Comparison of ENCODE assay signal across 2 cellular contexts in the genomic region with DNA sequence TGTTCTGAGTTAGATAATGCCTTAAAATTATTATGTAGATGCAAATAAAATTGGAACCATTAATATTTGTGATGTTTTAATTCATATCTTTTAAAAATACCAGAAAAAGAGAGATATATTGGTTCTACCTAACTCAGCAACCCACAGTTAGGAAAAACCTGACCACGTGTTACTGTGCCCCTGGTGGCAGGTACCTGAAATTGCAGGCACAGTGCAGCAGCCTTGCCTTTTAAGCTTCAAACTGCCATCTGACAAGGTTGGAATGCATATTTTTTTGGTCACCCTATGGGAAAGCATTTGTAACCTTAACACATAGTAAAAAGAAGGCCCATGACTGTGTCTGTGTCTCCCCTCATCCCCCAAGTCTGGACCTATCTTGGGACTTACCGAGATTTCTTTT.
TF ChIP-seq lines count a peak whose summit lies in the region.

No MANE protein-coding gene starts in this region.

TF ChIP-seq in SK-N-SH, 30 proteins besides CTCF, POLR2A, EP300 and RAD21 (continued from another document):
- TF ChIP-seq, protein P1, sequence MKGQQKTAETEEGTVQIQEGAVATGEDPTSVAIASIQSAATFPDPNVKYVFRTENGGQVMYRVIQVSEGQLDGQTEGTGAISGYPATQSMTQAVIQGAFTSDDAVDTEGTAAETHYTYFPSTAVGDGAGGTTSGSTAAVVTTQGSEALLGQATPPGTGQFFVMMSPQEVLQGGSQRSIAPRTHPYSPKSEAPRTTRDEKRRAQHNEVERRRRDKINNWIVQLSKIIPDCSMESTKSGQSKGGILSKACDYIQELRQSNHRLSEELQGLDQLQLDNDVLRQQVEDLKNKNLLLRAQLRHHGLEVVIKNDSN (IDR thresholded peaks at IDR 0.05; ENCODE audit: borderline replicate concordance, low read depth) = no peak
- TF ChIP-seq NRF1 (IDR thresholded peaks at IDR 0.05; ENCODE audit: low read depth, low read length) = no peak
- TF ChIP-seq RXRA (IDR thresholded peaks at IDR 0.05; ENCODE audit: borderline replicate concordance, low read depth) = no peak
- TF ChIP-seq FOXJ3 (CRISPR knock-in tag; IDR thresholded peaks at IDR 0.05) = no peak
- TF ChIP-seq, protein P2, sequence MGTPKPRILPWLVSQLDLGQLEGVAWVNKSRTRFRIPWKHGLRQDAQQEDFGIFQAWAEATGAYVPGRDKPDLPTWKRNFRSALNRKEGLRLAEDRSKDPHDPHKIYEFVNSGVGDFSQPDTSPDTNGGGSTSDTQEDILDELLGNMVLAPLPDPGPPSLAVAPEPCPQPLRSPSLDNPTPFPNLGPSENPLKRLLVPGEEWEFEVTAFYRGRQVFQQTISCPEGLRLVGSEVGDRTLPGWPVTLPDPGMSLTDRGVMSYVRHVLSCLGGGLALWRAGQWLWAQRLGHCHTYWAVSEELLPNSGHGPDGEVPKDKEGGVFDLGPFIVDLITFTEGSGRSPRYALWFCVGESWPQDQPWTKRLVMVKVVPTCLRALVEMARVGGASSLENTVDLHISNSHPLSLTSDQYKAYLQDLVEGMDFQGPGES (IDR thresholded peaks at IDR 0.05; ENCODE audit: low read depth, low read length) = no peak
- no peak for TF ChIP-seq YY1 (IDR thresholded peaks at IDR 0.05; ENCODE audit: low read depth)
- no peak for TF ChIP-seq TEAD4 (IDR thresholded peaks at IDR 0.05; ENCODE audit: borderline replicate concordance, insufficient read depth)
- no peak for TF ChIP-seq MXI1 (IDR thresholded peaks at IDR 0.05; ENCODE audit: low read depth, low read length)
- TF ChIP-seq, protein P3, sequence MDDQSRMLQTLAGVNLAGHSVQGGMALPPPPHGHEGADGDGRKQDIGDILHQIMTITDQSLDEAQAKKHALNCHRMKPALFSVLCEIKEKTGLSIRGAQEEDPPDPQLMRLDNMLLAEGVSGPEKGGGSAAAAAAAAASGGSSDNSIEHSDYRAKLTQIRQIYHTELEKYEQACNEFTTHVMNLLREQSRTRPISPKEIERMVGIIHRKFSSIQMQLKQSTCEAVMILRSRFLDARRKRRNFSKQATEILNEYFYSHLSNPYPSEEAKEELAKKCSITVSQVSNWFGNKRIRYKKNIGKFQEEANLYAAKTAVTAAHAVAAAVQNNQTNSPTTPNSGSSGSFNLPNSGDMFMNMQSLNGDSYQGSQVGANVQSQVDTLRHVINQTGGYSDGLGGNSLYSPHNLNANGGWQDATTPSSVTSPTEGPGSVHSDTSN (IDR thresholded peaks at IDR 0.05) = no peak
- TF ChIP-seq, protein P4, sequence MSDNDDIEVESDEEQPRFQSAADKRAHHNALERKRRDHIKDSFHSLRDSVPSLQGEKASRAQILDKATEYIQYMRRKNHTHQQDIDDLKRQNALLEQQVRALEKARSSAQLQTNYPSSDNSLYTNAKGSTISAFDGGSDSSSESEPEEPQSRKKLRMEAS (IDR thresholded peaks at IDR 0.05; ENCODE audit: low read depth) = no peak
TF ChIP-seq in SK-N-SH: peak in this region for 0.

TF ChIP-seq in SK-N-SH treated with all-trans-retinoic acid at 6 μM for 48 hours, 23 proteins besides CTCF, POLR2A, EP300 and RAD21 (continued from another document):
- TF ChIP-seq OSR1 (CRISPR knock-in tag; IDR thresholded peaks at IDR 0.05) (no peak), RARB (CRISPR knock-in tag; IDR thresholded peaks at IDR 0.05) (no peak), TCF4 (CRISPR knock-in tag; IDR thresholded peaks at IDR 0.05; ENCODE audit: borderline replicate concordance) (no peak), CSRNP3 (CRISPR knock-in tag; IDR thresholded peaks at IDR 0.05) (no peak), CSDC2 (CRISPR knock-in tag; IDR thresholded peaks at IDR 0.05) (no peak), ARNTL (CRISPR knock-in tag; IDR thresholded peaks at IDR 0.05; ENCODE audit: borderline replicate concordance, low read depth) (no peak)
